In the genomic region with DNA sequence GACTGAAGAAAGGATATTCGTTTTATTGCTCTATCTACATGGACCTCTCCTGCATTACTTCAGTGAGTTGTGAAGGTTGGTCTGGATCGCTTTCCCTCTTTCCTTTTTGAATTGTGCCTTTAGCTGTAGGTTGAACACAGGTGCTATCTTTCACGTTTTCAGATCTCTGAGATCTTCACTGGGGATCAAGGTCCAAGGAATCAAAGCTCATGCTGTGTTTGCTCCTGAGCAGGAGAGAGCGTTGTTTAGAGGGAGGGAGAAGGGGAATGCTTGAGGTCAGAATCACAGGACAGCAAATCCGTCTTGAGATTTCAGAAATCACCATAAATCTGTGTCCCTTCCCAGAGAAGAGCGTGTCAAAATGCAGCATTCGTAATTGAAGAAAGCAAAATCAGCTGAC, we compare ENCODE assay signal across 25 cellular contexts.
"Had no signal": no experiment of that assay in that cellular context is flagged by ENCODE, and none has a peak within 500 bp of the region (broad histone marks: within the 10 kb centered on the region; RNA-seq: fewer than 3 reads in every experiment).

No MANE protein-coding gene starts in this region.

- H3K36me3 ChIP-seq: neural progenitor cell, ovary, thyroid gland, vagina had no signal

- H3K4me1 ChIP-seq: neural progenitor cell, parathyroid adenoma, psoas muscle, stomach, thyroid gland, tibial nerve, upper lobe of left lung, vagina had no signal

- H3K4me3 ChIP-seq: neural progenitor cell, ovary, psoas muscle, skin epidermis, stomach, thoracic aorta, thyroid gland, tibial nerve, upper lobe of left lung, vagina had no signal

- H2AFZ ChIP-seq: neural progenitor cell, parathyroid adenoma had no signal

- H3K9ac ChIP-seq: neural progenitor cell, parathyroid adenoma had no signal

- DNase-seq: naive thymus-derived CD8-positive, alpha-beta T cell; occipital lobe; ovary; posterior cingulate gyrus; psoas muscle; right cardiac atrium; stimulated activated CD4-positive, alpha-beta T cell treated with anti-CD3 and anti-CD28 coated beads, Interleukin-15, amount 100 ng/mL, for 24 hours; stimulated activated CD4-positive, alpha-beta T cell treated with anti-CD3 and anti-CD28 coated beads, Interleukin-2, amount 100 ng/mL, for 24 hours; stimulated activated CD4-positive, alpha-beta T cell treated with anti-CD3 and anti-CD28 coated beads, Interleukin-2, amount 100 ng/mL, for 48 hours; stimulated activated CD4-positive, alpha-beta T cell treated with anti-CD3 and anti-CD28 coated beads, Interleukin-4, amount 100 ng/mL, for 24 hours; stimulated activated naive B cell treated with anti-CD40 and anti-IgM and Interleukin-4, amounts not matched to agents 10 μg/mL and 1 μg/mL and 100 μg/mL, for 72 hours; stimulated activated naive CD4-positive, alpha-beta T cell treated with Interleukin-2 at 50 U/mL for 16 hours; stomach; thyroid gland; trophoblast cell; upper lobe of left lung had no signal

- H3K9me3 ChIP-seq: ovary, psoas muscle, stomach, thoracic aorta, thyroid gland, tibial nerve, upper lobe of left lung, vagina had no signal

- H3K4me2 ChIP-seq: neural progenitor cell had no signal

- FAIRE-seq: urothelium cell line had no signal

- H3K27me3 ChIP-seq: neural progenitor cell, ovary, stomach, thyroid gland, tibial nerve, upper lobe of left lung, vagina had no signal

- ATAC-seq: naive thymus-derived CD8-positive, alpha-beta T cell; psoas muscle; right cardiac atrium; sciatic nerve; stimulated activated effector memory CD8-positive, alpha-beta T cell treated with anti-CD3 and anti-CD28 coated beads, Interleukin-12 subunit alpha, Interleukin-12 subunit beta, amount 100 ng/mL, for 72 hours; stimulated activated naive B cell treated with anti-CD40 and anti-IgM and Interleukin-4, amounts not matched to agents 10 μg/mL and 1 μg/mL and 100 μg/mL, for 72 hours had no signal

- H3K79me2 ChIP-seq: parathyroid adenoma had no signal

- H3K27ac ChIP-seq: neural progenitor cell, ovary, parathyroid adenoma, psoas muscle, skin epidermis, stomach, thoracic aorta, thyroid gland, tibial nerve, upper lobe of left lung, vagina had no signal
